21 cellular contexts compared by ENCODE assay signal in genomic region chr5:178309271-178310008, GRCh38.
DNase-seq lines count a peak whose midpoint lies in the region; ATAC-seq and TF ChIP-seq lines count a peak whose summit lies in the region.
"Had no signal": no experiment of that assay in that cellular context is flagged by ENCODE, and none has a peak within 500 bp of the region (broad histone marks: within the 10 kb centered on the region; RNA-seq: fewer than 3 reads in every experiment).

No MANE protein-coding gene starts in this region.

- intact Hi-C loops in heart left ventricle (cut with DNase I) (no loop called here), mucosa of descending colon (cut with DNase I, micrococcal nuclease) (no loop called here), aorta (cut with DNase I) (no loop called here)

- WGBS in heart left ventricle, 4 donors, result 78 to 83% (median 81%) methylated on average over 13 to 18 of the region's 18 CpGs
- 78 to 82% methylated on average over 17 to 18 of the region's 18 CpGs for WGBS in aorta, 2 donors

- H3K4me1 ChIP-seq in heart left ventricle (no peaks in the 10 kb centered on the region), mucosa of descending colon (ENCODE audit: low read depth) (no peaks in the 10 kb centered on the region), aorta (ENCODE audit: control insufficient read depth in 1 of 2, insufficient read depth in 2 of 2, low read length in 2 of 2) (no peaks in the 10 kb centered on the region), neural progenitor cell (no peaks in the 10 kb centered on the region)
- H3K4me1 ChIP-seq: foreskin keratinocyte had no signal

- peaks cover 16% of the 10 kb centered on the region for H3K27me3 Mint-ChIP-seq in activated naive CD4-positive, alpha-beta T cell treated with anti-CD3 and anti-CD28 coated beads, Interleukin-2, amount 10 ng/mL, durations not matched to agents 7 days and 5 days
- peaks cover 5% of the 10 kb centered on the region for H3K27me3 Mint-ChIP-seq in neural progenitor cell (ENCODE audit: insufficient read depth, low read depth)
- H3K27me3 Mint-ChIP-seq: activated naive CD4-positive, alpha-beta T cell treated with anti-CD3 and anti-CD28 coated beads, Interleukin-2, amount 50 U/mL, for 24 hours had no signal

- H3K9me3 Mint-ChIP-seq in activated naive CD4-positive, alpha-beta T cell treated with anti-CD3 and anti-CD28 coated beads, Interleukin-2, amount 10 ng/mL, durations not matched to agents 7 days and 5 days, result no peaks in the 10 kb centered on the region
- H3K9me3 Mint-ChIP-seq in activated naive CD4-positive, alpha-beta T cell treated with anti-CD3 and anti-CD28 coated beads, Interleukin-2, amount 50 U/mL, for 72 hours, result no peaks in the 10 kb centered on the region
- peaks cover 3% of the 10 kb centered on the region for H3K9me3 Mint-ChIP-seq in neural progenitor cell
- H3K9me3 Mint-ChIP-seq: activated naive CD4-positive, alpha-beta T cell treated with anti-CD3 and anti-CD28 coated beads, Interleukin-2, amount 50 U/mL, for 24 hours; central memory CD8-positive, alpha-beta T cell had no signal

- H3K9ac ChIP-seq in neural progenitor cell, result no peak overlapping the region

- H3K4me1 Mint-ChIP-seq in activated naive CD4-positive, alpha-beta T cell treated with anti-CD3 and anti-CD28 coated beads, Interleukin-2, amount 10 ng/mL, durations not matched to agents 7 days and 5 days, result no peaks in the 10 kb centered on the region
- peaks cover 36% of the 10 kb centered on the region for H3K4me1 Mint-ChIP-seq in neural progenitor cell
- H3K4me1 Mint-ChIP-seq: activated CD4-positive, alpha-beta T cell treated with anti-CD3 and anti-CD28 coated beads for 36 hours; activated naive CD4-positive, alpha-beta T cell treated with anti-CD3 and anti-CD28 coated beads, Interleukin-2, amount 50 U/mL, for 24 hours; central memory CD8-positive, alpha-beta T cell had no signal

- H3K4me3 ChIP-seq in heart left ventricle (no peak overlapping the region), mucosa of descending colon (no peak overlapping the region), aorta (ENCODE audit: low read length in 2 of 2) (no peak overlapping the region), neural progenitor cell (no peak overlapping the region)
- H3K4me3 ChIP-seq: hepatocyte, ovary had no signal

- no peak for ATAC-seq in activated naive CD4-positive, alpha-beta T cell treated with anti-CD3 and anti-CD28 coated beads, Interleukin-2, amount 50 U/mL, for 72 hours
- ATAC-seq in heart left ventricle (peak; percentile 4 to 70 (median 46)), mucosa of descending colon (peak; percentile 11), aorta (ENCODE audit: low FRiP score) (no peak)
- ATAC-seq: activated CD4-positive, alpha-beta T cell treated with anti-CD3 and anti-CD28 coated beads for 36 hours; foreskin keratinocyte; PC-3 had no signal

- no peaks in the 10 kb centered on the region for H3K36me3 Mint-ChIP-seq in activated naive CD4-positive, alpha-beta T cell treated with anti-CD3 and anti-CD28 coated beads, Interleukin-2, amount 10 ng/mL, durations not matched to agents 7 days and 5 days
- H3K36me3 Mint-ChIP-seq in activated naive CD4-positive, alpha-beta T cell treated with anti-CD3 and anti-CD28 coated beads, Interleukin-2, amount 50 U/mL, for 72 hours, result no peaks in the 10 kb centered on the region
- H3K36me3 Mint-ChIP-seq in neural progenitor cell, result peaks cover 3% of the 10 kb centered on the region
- H3K36me3 Mint-ChIP-seq: activated naive CD4-positive, alpha-beta T cell treated with anti-CD3 and anti-CD28 coated beads, Interleukin-2, amount 50 U/mL, for 24 hours had no signal

- CTCF ChIA-PET in activated naive CD4-positive, alpha-beta T cell treated with anti-CD3 and anti-CD28 coated beads, Interleukin-2, amount 10 ng/mL, durations not matched to agents 7 days and 5 days (lab: Charles Lee), result no interaction called here

- H3F3A ChIP-seq in neural progenitor cell (ENCODE audit: low read depth), result no peaks in the 10 kb centered on the region

- TF ChIP-seq CTCF in heart left ventricle (IDR thresholded peaks at IDR 0.05) (peak in 3 of 12 donors; percentile 6 to 22 (median 8)), mucosa of descending colon (IDR thresholded peaks at IDR 0.05) (no peak), neural progenitor cell (IDR thresholded peaks at IDR 0.05) (no peak)

- H3K36me3 ChIP-seq in heart left ventricle (no peaks in the 10 kb centered on the region), mucosa of descending colon (ENCODE audit: low read depth) (no peaks in the 10 kb centered on the region), aorta (ENCODE audit: control insufficient read depth in 1 of 2, insufficient read depth in 2 of 2, low read length in 1 of 2) (no peaks in the 10 kb centered on the region), neural progenitor cell (no peaks in the 10 kb centered on the region)
- H3K36me3 ChIP-seq: ovary had no signal

- H3K4me3 Mint-ChIP-seq in activated naive CD4-positive, alpha-beta T cell treated with anti-CD3 and anti-CD28 coated beads, Interleukin-2, amount 10 ng/mL, durations not matched to agents 7 days and 5 days, result no peak overlapping the region
- no peak overlapping the region for H3K4me3 Mint-ChIP-seq in neural progenitor cell
- H3K4me3 Mint-ChIP-seq: activated CD4-positive, alpha-beta T cell treated with anti-CD3 and anti-CD28 coated beads for 36 hours; activated naive CD4-positive, alpha-beta T cell treated with anti-CD3 and anti-CD28 coated beads, Interleukin-2, amount 50 U/mL, for 24 hours; central memory CD8-positive, alpha-beta T cell had no signal

- H4K20me1 ChIP-seq in neural progenitor cell (ENCODE audit: low read depth), result no peaks in the 10 kb centered on the region

- TF ChIP-seq POLR2A in heart left ventricle (IDR thresholded peaks at IDR 0.05), result no peak

- H3K27ac Mint-ChIP-seq in activated naive CD4-positive, alpha-beta T cell treated with anti-CD3 and anti-CD28 coated beads, Interleukin-2, amount 10 ng/mL, durations not matched to agents 7 days and 5 days, result no peak overlapping the region
- H3K27ac Mint-ChIP-seq in activated naive CD4-positive, alpha-beta T cell treated with anti-CD3 and anti-CD28 coated beads, Interleukin-2, amount 50 U/mL, for 72 hours, result no peak overlapping the region
- no peak overlapping the region for H3K27ac Mint-ChIP-seq in neural progenitor cell
- H3K27ac Mint-ChIP-seq: activated CD4-positive, alpha-beta T cell treated with anti-CD3 and anti-CD28 coated beads for 36 hours; activated naive CD4-positive, alpha-beta T cell treated with anti-CD3 and anti-CD28 coated beads, Interleukin-2, amount 50 U/mL, for 24 hours had no signal

- H3K4me2 ChIP-seq in neural progenitor cell, result no peak overlapping the region
- H3K4me2 ChIP-seq: hepatocyte had no signal

- no peak overlapping the region for H2AFZ ChIP-seq in neural progenitor cell (replicated peaks)
- H2AFZ ChIP-seq: hepatocyte had no signal

- H3K27ac ChIP-seq in heart left ventricle, result no peak overlapping the region
- H3K27ac ChIP-seq in aorta (ENCODE audit: low read depth in 1 of 2, low read length in 2 of 2), result no peak overlapping the region
- H3K27ac ChIP-seq in neural progenitor cell, result no peak overlapping the region
- H3K27ac ChIP-seq: foreskin keratinocyte, hepatocyte, HL-60, ovary had no signal

- DNase-seq in activated naive CD4-positive, alpha-beta T cell treated with anti-CD3 and anti-CD28 coated beads, Interleukin-2, amount 10 ng/mL, durations not matched to agents 7 days and 5 days, result peak; percentile 7
- no peak for DNase-seq in activated naive CD4-positive, alpha-beta T cell treated with anti-CD3 and anti-CD28 coated beads, Interleukin-2, amount 50 U/mL, for 72 hours (ENCODE audit: low spot score in 2 of 2)
- DNase-seq in heart left ventricle, result no peak
- DNase-seq in mucosa of descending colon, result peak in 2 of 3 donors; percentile 11 to 32
- peak; percentile 22 to 43 for DNase-seq in aorta
- DNase-seq in neural progenitor cell (ENCODE audit: low spot score), result no peak
- no peak for DNase-seq in kidney glomerular epithelial cell (lab: John Stamatoyannopoulos, UW)
- no peak for DNase-seq in ecto neural progenitor cell (ENCODE audit: low spot score)
- DNase-seq: 8988T; activated CD4-positive, alpha-beta T cell treated with anti-CD3 and anti-CD28 coated beads for 36 hours; erythroblast; foreskin keratinocyte; NCI-H1105 treated with DMSO at 0.1 percent for 48 hours; NCI-H2081 treated with DMSO at 0.1 percent for 48 hours; ovary; PC-3; T-helper 1 cell had no signal

- no peaks in the 10 kb centered on the region for H3K79me2 ChIP-seq in neural progenitor cell (ENCODE audit: low read depth)
- H3K79me2 ChIP-seq: hepatocyte had no signal

- no peaks in the 10 kb centered on the region for H3K27me3 ChIP-seq in heart left ventricle
- no peaks in the 10 kb centered on the region for H3K27me3 ChIP-seq in aorta (ENCODE audit: control insufficient read depth in 1 of 2, insufficient read depth in 2 of 2, low read length in 1 of 2)
- no peaks in the 10 kb centered on the region for H3K27me3 ChIP-seq in neural progenitor cell
- H3K27me3 ChIP-seq: foreskin keratinocyte, hepatocyte, ovary had no signal

- H3K9me3 ChIP-seq in heart left ventricle (no peaks in the 10 kb centered on the region), mucosa of descending colon (no peaks in the 10 kb centered on the region), aorta (ENCODE audit: control insufficient read depth, low read length) (no peaks in the 10 kb centered on the region), neural progenitor cell (ENCODE audit: low read depth) (no peaks in the 10 kb centered on the region)
- H3K9me3 ChIP-seq: ovary had no signal

Comparison
In these comparisons a context has a peak if more than half of its experiments do, and no peak if none do; other contexts are left out.
1. DNase-seq: peak in activated naive CD4-positive, alpha-beta T cell treated with anti-CD3 and anti-CD28 coated beads, Interleukin-2, amount 10 ng/mL, durations not matched to agents 7 days and 5 days (single experiment), mucosa of descending colon (2 of 3) and aorta (2 of 2); none in activated naive CD4-positive, alpha-beta T cell treated with anti-CD3 and anti-CD28 coated beads, Interleukin-2, amount 50 U/mL, for 72 hours (0 of 2), heart left ventricle (0 of 5), neural progenitor cell (single experiment), kidney glomerular epithelial cell (single experiment) and ecto neural progenitor cell (single experiment).
2. ATAC-seq: peak in heart left ventricle (4 of 4) and mucosa of descending colon (single experiment); none in activated naive CD4-positive, alpha-beta T cell treated with anti-CD3 and anti-CD28 coated beads, Interleukin-2, amount 50 U/mL, for 72 hours (0 of 2) and aorta (single experiment).